In the genomic region with DNA sequence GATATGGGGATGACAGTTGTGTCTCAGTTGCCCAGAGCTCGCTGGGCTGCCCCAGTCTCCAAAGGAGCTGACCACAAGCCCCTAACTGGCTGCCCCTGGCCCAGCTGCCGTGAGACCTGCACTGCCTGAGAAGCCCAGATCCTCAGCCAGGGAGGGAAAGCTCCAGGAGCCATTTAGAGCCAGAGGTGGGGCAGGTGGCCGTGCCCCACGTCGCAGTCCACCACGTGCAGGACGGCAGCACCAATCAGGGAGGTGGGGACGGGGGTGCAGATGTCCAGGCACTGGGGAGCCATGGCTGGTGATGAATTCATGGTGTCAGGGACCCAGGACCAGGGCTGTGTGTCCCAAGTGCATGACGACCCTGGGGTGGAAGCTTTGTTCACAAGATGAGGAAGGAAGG, we compare ENCODE assay signal across 35 cellular contexts. TPM values are rescaled to one million over a fixed set of nuclear protein-coding genes. Genes with fewer than 3 reads are reported as not detected.
"Had no signal": no experiment of that assay in that cellular context is flagged by ENCODE, and none has a peak within 500 bp of the region (broad histone marks: within the 10 kb centered on the region; RNA-seq: fewer than 3 reads in every experiment).

No MANE protein-coding gene starts in this region.

- H3K27me3 ChIP-seq: hepatocyte, right atrium auricular region, suprapubic skin, uterus had no signal

- H2AFZ ChIP-seq: hepatocyte, parathyroid adenoma had no signal

- H3K4me2 ChIP-seq: hepatocyte, smooth muscle cell had no signal

- H3K36me3 Mint-ChIP-seq: memory B cell; mesothelial cell of epicardium; naive thymus-derived CD8-positive, alpha-beta T cell had no signal

- H3K4me1 ChIP-seq: parathyroid adenoma, right atrium auricular region, upper lobe of right lung, uterus had no signal

- H3K4me3 ChIP-seq: hepatocyte, lung, mucosa of descending colon, right atrium auricular region, smooth muscle cell, suprapubic skin, transverse colon, upper lobe of right lung, uterus had no signal

- H3K9me3 Mint-ChIP-seq: effector memory CD8-positive, alpha-beta T cell; memory B cell; mesothelial cell of epicardium; naive thymus-derived CD8-positive, alpha-beta T cell; stimulated activated naive CD8-positive, alpha-beta T cell treated with anti-CD3 and anti-CD28 coated beads, Interleukin-15, amount 100 ng/mL, for 72 hours had no signal

- H3K27ac ChIP-seq: neutrophil, parathyroid adenoma, right atrium auricular region, suprapubic skin, transverse colon, upper lobe of right lung, uterus had no signal

- H3K27ac Mint-ChIP-seq: effector memory CD8-positive, alpha-beta T cell; memory B cell; mesothelial cell of epicardium; progenitor cell of endocrine pancreas had no signal

- H3K9ac ChIP-seq: parathyroid adenoma had no signal

- H3K79me2 ChIP-seq: hepatocyte, parathyroid adenoma had no signal

- H3K9me3 ChIP-seq: mucosa of descending colon, neutrophil, right atrium auricular region, suprapubic skin, transverse colon, upper lobe of right lung, uterus had no signal

- FAIRE-seq: endometrium, frontal cortex, kidney had no signal

- DNase-seq: cerebellar nuclear complex; cortex of kidney; effector memory CD8-positive, alpha-beta T cell; head of caudate nucleus; kidney; mucosa of descending colon; naive thymus-derived CD8-positive, alpha-beta T cell; stimulated activated CD4-positive, alpha-beta T cell treated with anti-CD3 and anti-CD28 coated beads, Interleukin-12 subunit alpha, Interleukin-12 subunit beta, amount 100 ng/mL, for 4 hours; stimulated activated CD4-positive, alpha-beta T cell treated with anti-CD3 and anti-CD28 coated beads, Interleukin-1b, Interleukin-23, amount 100 ng/mL, for 48 hours; stimulated activated CD4-positive, alpha-beta T cell treated with anti-CD3 and anti-CD28 coated beads, Interleukin-4, amount 100 ng/mL, for 1 hour; stimulated activated CD8-positive, alpha-beta memory T cell treated with anti-CD3 and anti-CD28 coated beads, Interleukin-4, amount 100 ng/mL, for 48 hours; stimulated activated naive CD4-positive, alpha-beta T cell; stimulated activated naive CD8-positive, alpha-beta T cell treated with anti-CD3 and anti-CD28 coated beads, Interleukin-15, amount 100 ng/mL, for 72 hours; transverse colon; upper lobe of right lung; uterus had no signal

- ATAC-seq: effector memory CD8-positive, alpha-beta T cell; left lobe of liver; mucosa of descending colon; naive thymus-derived CD8-positive, alpha-beta T cell; sciatic nerve; stimulated activated naive CD8-positive, alpha-beta T cell treated with anti-CD3 and anti-CD28 coated beads, Interleukin-15, amount 100 ng/mL, for 72 hours; upper lobe of right lung had no signal

- H3K4me1 Mint-ChIP-seq: memory B cell; stimulated activated naive CD8-positive, alpha-beta T cell treated with anti-CD3 and anti-CD28 coated beads, Interleukin-15, amount 100 ng/mL, for 72 hours had no signal

- H3K36me3 ChIP-seq: neutrophil, right atrium auricular region, suprapubic skin, transverse colon, upper lobe of right lung, uterus had no signal

- H3K4me3 Mint-ChIP-seq: effector memory CD8-positive, alpha-beta T cell; memory B cell; mesothelial cell of epicardium; naive thymus-derived CD8-positive, alpha-beta T cell; stimulated activated naive CD8-positive, alpha-beta T cell treated with anti-CD3 and anti-CD28 coated beads, Interleukin-15, amount 100 ng/mL, for 72 hours had no signal

RNA-seq across cellular contexts. Expression of a gene that starts 13.4 kb away (rescaled TPM):
- total RNA-seq: frontal cortex; left lobe of liver; naive thymus-derived CD8-positive, alpha-beta T cell had no signal
- polyA plus RNA-seq: naive thymus-derived CD8-positive, alpha-beta T cell; neural cell had no signal

RNA-seq across cellular contexts. Expression of a gene that starts 57.9 kb away (rescaled TPM):
- total RNA-seq: dermis microvascular lymphatic vessel endothelial cell; fibroblast of villous mesenchyme; frontal cortex; hepatocyte; left lobe of liver; mucosa of descending colon; naive thymus-derived CD8-positive, alpha-beta T cell; omental fat pad; right atrium auricular region; smooth muscle cell; transverse colon; upper lobe of right lung had no signal
- polyA plus RNA-seq: hepatocyte; liver; lung; naive thymus-derived CD8-positive, alpha-beta T cell; neural cell had no signal
